ENCODE assay signal across 18 cellular contexts in the genomic region with DNA sequence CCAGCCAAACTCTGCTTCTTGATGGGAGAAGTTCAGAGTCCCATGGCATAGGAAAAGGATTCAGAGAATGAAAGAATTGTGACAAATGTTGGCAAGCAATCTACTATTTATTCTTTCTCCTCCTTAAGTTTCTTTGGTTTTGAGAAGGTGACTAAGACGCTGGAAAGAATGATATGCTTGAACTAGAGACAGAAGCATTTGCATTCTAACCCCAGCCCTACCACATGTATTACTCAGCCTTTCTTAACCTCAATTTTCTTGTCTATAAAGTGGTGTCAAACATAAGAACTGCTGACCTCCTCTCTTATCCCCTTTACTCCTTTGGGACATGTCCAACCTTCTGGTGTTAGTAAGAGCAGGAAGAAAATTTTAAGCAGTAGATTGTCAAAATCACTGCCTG.
DNase-seq lines count a peak whose midpoint lies in the region; ATAC-seq and TF ChIP-seq lines count a peak whose summit lies in the region.
"Had no signal": no experiment of that assay in that cellular context is flagged by ENCODE, and none has a peak within 500 bp of the region (broad histone marks: within the 10 kb centered on the region; RNA-seq: fewer than 3 reads in every experiment).

No MANE protein-coding gene starts in this region.

- intact Hi-C loops in MCF 10A (cut with micrococcal nuclease), result no loop called here
- intact Hi-C loops in breast epithelium (cut with DNase I; ENCODE audit: low total_unique reads), result no loop called here
- intact Hi-C loops in CD8-positive, alpha-beta T cell (cut with DNase I, micrococcal nuclease), result loop anchor here in 1 of 2 experiments (10.0 kb wide), 1 partner anchor 64 kb away; no protein-coding TSS in a partner anchor

- TF ChIP-seq CTCF in MCF 10A (IDR thresholded peaks at IDR 0.05; ENCODE audit: unreplicated experiment), result no peak
- TF ChIP-seq CTCF in breast epithelium (IDR thresholded peaks at IDR 0.05), result no peak
- TF ChIP-seq CTCF in RWPE2 (IDR thresholded peaks at IDR 0.05; ENCODE audit: poor library complexity, severe bottlenecking), result no peak
- no peak for TF ChIP-seq CTCF in epithelial cell of esophagus (IDR thresholded peaks at IDR 0.05; ENCODE audit: insufficient read depth, low read depth, low read length, missing control alignments)
- TF ChIP-seq CTCF in CD8-positive, alpha-beta T cell (IDR thresholded peaks at IDR 0.05), result no peak

- H3K27me3 ChIP-seq in breast epithelium (peaks cover 0 to 3% of the 10 kb centered on the region in 2 donors), RWPE2 (ENCODE audit: insufficient read depth, poor library complexity, severe bottlenecking) (no peaks in the 10 kb centered on the region), H7 (ENCODE audit: control insufficient read depth, insufficient read depth, low read length) (no peaks in the 10 kb centered on the region)
- H3K27me3 ChIP-seq in CD8-positive, alpha-beta T cell (ENCODE audit: insufficient read depth, low read length), result no peaks in the 10 kb centered on the region
- H3K27me3 ChIP-seq: BLaER1, Peyer's patch had no signal

- no peak overlapping the region for H3K27ac Mint-ChIP-seq in MCF 10A (ENCODE audit: low read depth, unreplicated experiment)
- no peak overlapping the region for H3K27ac Mint-ChIP-seq in CD8-positive, alpha-beta T cell

- H3K4me3 ChIP-seq in breast epithelium, result no peak overlapping the region
- no peak overlapping the region for H3K4me3 ChIP-seq in RWPE2 (ENCODE audit: severe bottlenecking)
- no peak overlapping the region for H3K4me3 ChIP-seq in epithelial cell of esophagus (ENCODE audit: low read length)
- H3K4me3 ChIP-seq in CD8-positive, alpha-beta T cell (ENCODE audit: low read depth, low read length), result no peak overlapping the region
- H3K4me3 ChIP-seq in H7 (ENCODE audit: insufficient read depth, low read depth, low read length), result no peak overlapping the region
- H3K4me3 ChIP-seq: BLaER1, Peyer's patch had no signal

- ATAC-seq in RWPE2 (ENCODE audit: low read depth), result peak; percentile 31; the same call in 1 of the 3 replicates
- no peak for ATAC-seq in HG03135 (IDR thresholded peaks at IDR 0.05; ENCODE audit: unreplicated experiment)
- ATAC-seq in CD8-positive, alpha-beta T cell, result no peak
- ATAC-seq: SK-N-SH treated with all-trans-retinoic acid at 6 μM for 48 hours had no signal

- TF ChIP-seq POLR2A in breast epithelium (IDR thresholded peaks at IDR 0.05), result no peak

- CTCF ChIA-PET in MCF 10A (lab: Yijun Ruan, JAX), result no interaction called here
- CTCF ChIA-PET in CD8-positive, alpha-beta T cell (lab: Charles Lee), result no interaction called here

- H3K9me3 ChIP-seq in breast epithelium, result no peaks in the 10 kb centered on the region
- H3K9me3 ChIP-seq in RWPE2 (ENCODE audit: severe bottlenecking), result no peaks in the 10 kb centered on the region
- no peaks in the 10 kb centered on the region for H3K9me3 ChIP-seq in CD8-positive, alpha-beta T cell (ENCODE audit: low read length)
- H3K9me3 ChIP-seq: BLaER1, Peyer's patch had no signal

- no peaks in the 10 kb centered on the region for H3K36me3 ChIP-seq in breast epithelium
- no peaks in the 10 kb centered on the region for H3K36me3 ChIP-seq in RWPE2 (ENCODE audit: low read depth)
- no peaks in the 10 kb centered on the region for H3K36me3 ChIP-seq in CD8-positive, alpha-beta T cell (ENCODE audit: insufficient read depth, low read length)
- no peaks in the 10 kb centered on the region for H3K36me3 ChIP-seq in H7 (replicated peaks; ENCODE audit: control insufficient read depth, insufficient read depth, low read length)
- H3K36me3 ChIP-seq: BLaER1, Peyer's patch had no signal

- POLR2A ChIA-PET in MCF 10A (lab: Yijun Ruan, JAX), result no interaction called here
- POLR2A ChIA-PET in CD8-positive, alpha-beta T cell (lab: Charles Lee), result no interaction called here

- no TSS peak for BruUV-seq in MCF 10A (replicated peaks; lab: Mats Ljungman, UMichigan)

- no peaks in the 10 kb centered on the region for H3K4me1 ChIP-seq in breast epithelium
- H3K4me1 ChIP-seq in RWPE2 (ENCODE audit: insufficient read depth, poor library complexity, severe bottlenecking), result peaks cover 3% of the 10 kb centered on the region
- H3K4me1 ChIP-seq in CD8-positive, alpha-beta T cell (ENCODE audit: insufficient read depth, low read length), result no peaks in the 10 kb centered on the region
- H3K4me1 ChIP-seq: Peyer's patch had no signal

- H3K4me1 Mint-ChIP-seq in MCF 10A (ENCODE audit: insufficient read depth, unreplicated experiment), result no peaks in the 10 kb centered on the region
- no peaks in the 10 kb centered on the region for H3K4me1 Mint-ChIP-seq in CD8-positive, alpha-beta T cell (ENCODE audit: low read depth)

- no peak overlapping the region for H3K4me3 Mint-ChIP-seq in MCF 10A (ENCODE audit: unreplicated experiment)
- H3K4me3 Mint-ChIP-seq in CD8-positive, alpha-beta T cell, result no peak overlapping the region

- DNase-seq in MCF 10A (ENCODE audit: unreplicated experiment) (peak; percentile 2), breast epithelium (ENCODE audit: low spot score in 2 of 2) (no peak), RWPE2 (ENCODE audit: low spot score) (no peak), epithelial cell of esophagus (ENCODE audit: low read depth) (peak; percentile 56), H7 (no peak)
- DNase-seq in CD8-positive, alpha-beta T cell, result no peak
- DNase-seq: DND-41, GDM1, IMR-90, Karpas-422, NCI-H1436, NCI-H2029 treated with DMSO at 0.1 percent for 48 hours, NCI-H774, Peyer's patch, SHP77 had no signal

- no peaks in the 10 kb centered on the region for H3K36me3 Mint-ChIP-seq in MCF 10A (ENCODE audit: insufficient read depth, unreplicated experiment)
- no peaks in the 10 kb centered on the region for H3K36me3 Mint-ChIP-seq in CD8-positive, alpha-beta T cell

- H3K27ac ChIP-seq in breast epithelium, result no peak overlapping the region
- peak overlapping the region; percentile 8 for H3K27ac ChIP-seq in RWPE2 (ENCODE audit: poor library complexity, severe bottlenecking)
- no peak overlapping the region for H3K27ac ChIP-seq in CD8-positive, alpha-beta T cell (ENCODE audit: low read depth, low read length)
- H3K27ac ChIP-seq: BLaER1, Peyer's patch had no signal

- H3K9me3 Mint-ChIP-seq in MCF 10A (ENCODE audit: unreplicated experiment), result no peaks in the 10 kb centered on the region
- no peaks in the 10 kb centered on the region for H3K9me3 Mint-ChIP-seq in CD8-positive, alpha-beta T cell

- H3K27me3 Mint-ChIP-seq in MCF 10A (ENCODE audit: insufficient read depth, unreplicated experiment), result peaks cover 34% of the 10 kb centered on the region
- peaks cover 24% of the 10 kb centered on the region for H3K27me3 Mint-ChIP-seq in CD8-positive, alpha-beta T cell (ENCODE audit: low read depth)

Comparison
In these comparisons a context has a peak if more than half of its experiments do, and no peak if none do; other contexts are left out.
1. DNase-seq: peak in MCF 10A (single experiment) and epithelial cell of esophagus (single experiment); none in breast epithelium (0 of 2), RWPE2 (single experiment), CD8-positive, alpha-beta T cell (0 of 7) and H7 (single experiment).